ENCODE assay signal across 9 cellular contexts in genomic region chr6:63663147-63663877, GRCh38. TPM values are rescaled to one million over a fixed set of nuclear protein-coding genes. Genes with fewer than 3 reads are reported as not detected.
DNase-seq lines count a peak whose midpoint lies in the region; ATAC-seq, FAIRE-seq and TF ChIP-seq lines count a peak whose summit lies in the region.
"Had no signal": no experiment of that assay in that cellular context is flagged by ENCODE, and none has a peak within 500 bp of the region (broad histone marks: within the 10 kb centered on the region; RNA-seq: fewer than 3 reads in every experiment).

No MANE protein-coding gene starts in this region.

- H3K36me3 ChIP-seq in left ventricle myocardium inferior: no peaks in the 10 kb centered on the region
- H3K36me3 ChIP-seq in adipocyte (ENCODE audit: control insufficient read depth, insufficient read depth, low read length, severe bottlenecking): no peaks in the 10 kb centered on the region

- DNase-seq in left cardiac atrium (no peak), left ventricle myocardium inferior (no peak), adipocyte (ENCODE audit: low read depth) (peak; percentile 62), hepatic stellate cell (ENCODE audit: low spot score) (peak; percentile 19), urothelium cell line (ENCODE audit: low spot score) (peak; percentile 3), KG1 (lab: John Stamatoyannopoulos, UW) (no peak), NCI-H1694 treated with DMSO at 0.1 percent for 48 hours (lab: John Stamatoyannopoulos, UW) (no peak)
- DNase-seq: NCI-H446 had no signal

- no peaks in the 10 kb centered on the region for H3K9me3 ChIP-seq in left ventricle myocardium inferior (replicated peaks)
- no peaks in the 10 kb centered on the region for H3K9me3 ChIP-seq in adipocyte (ENCODE audit: control insufficient read depth, low read length)

- H3K4me3 ChIP-seq in left ventricle myocardium inferior (no peak overlapping the region), adipocyte (ENCODE audit: low read length) (no peak overlapping the region)

- H3K27me3 ChIP-seq in left ventricle myocardium inferior (ENCODE audit: low read depth) (no peaks in the 10 kb centered on the region), adipocyte (replicated peaks; ENCODE audit: control insufficient read depth, insufficient read depth, low read length) (no peaks in the 10 kb centered on the region)

- intact Hi-C loops in left cardiac atrium (cut with DNase I): no loop called here
- intact Hi-C loops in left ventricle myocardium inferior (cut with micrococcal nuclease): no loop called here

- no peak for TF ChIP-seq CTCF in left ventricle myocardium inferior (IDR thresholded peaks at IDR 0.05; ENCODE audit: borderline replicate concordance)

- H3K4me1 ChIP-seq in left ventricle myocardium inferior (peaks cover 52% of the 10 kb centered on the region), adipocyte (ENCODE audit: control insufficient read depth, insufficient read depth, low read length) (peaks cover 15% of the 10 kb centered on the region)

- no peak overlapping the region for H3K9ac ChIP-seq in adipocyte (ENCODE audit: low read length)

- no peak overlapping the region for H3K27ac ChIP-seq in left ventricle myocardium inferior (replicated peaks)

- no peak for FAIRE-seq in urothelium cell line (lab: Jason Lieb, UNC)

- ATAC-seq in left cardiac atrium (peak; percentile 53 to 92), GM21723 (IDR thresholded peaks at IDR 0.05; ENCODE audit: unreplicated experiment) (no peak)

RNA-seq across cellular contexts. Expression of gene PHF3, which starts 27.7 kb away (rescaled TPM):
- 10 to 100 TPM; 30.8 to 35.3 TPM for total RNA-seq in left cardiac atrium
- total RNA-seq in left ventricle myocardium inferior: 32.0 TPM

Comparison
In these comparisons a context has a peak if more than half of its experiments do, and no peak if none do; other contexts are left out.
1. DNase-seq: peak in adipocyte (single experiment), hepatic stellate cell (single experiment) and urothelium cell line (single experiment); none in left cardiac atrium (single experiment), left ventricle myocardium inferior (single experiment), KG1 (single experiment) and NCI-H1694 treated with DMSO at 0.1 percent for 48 hours (single experiment).